In the genomic region with DNA sequence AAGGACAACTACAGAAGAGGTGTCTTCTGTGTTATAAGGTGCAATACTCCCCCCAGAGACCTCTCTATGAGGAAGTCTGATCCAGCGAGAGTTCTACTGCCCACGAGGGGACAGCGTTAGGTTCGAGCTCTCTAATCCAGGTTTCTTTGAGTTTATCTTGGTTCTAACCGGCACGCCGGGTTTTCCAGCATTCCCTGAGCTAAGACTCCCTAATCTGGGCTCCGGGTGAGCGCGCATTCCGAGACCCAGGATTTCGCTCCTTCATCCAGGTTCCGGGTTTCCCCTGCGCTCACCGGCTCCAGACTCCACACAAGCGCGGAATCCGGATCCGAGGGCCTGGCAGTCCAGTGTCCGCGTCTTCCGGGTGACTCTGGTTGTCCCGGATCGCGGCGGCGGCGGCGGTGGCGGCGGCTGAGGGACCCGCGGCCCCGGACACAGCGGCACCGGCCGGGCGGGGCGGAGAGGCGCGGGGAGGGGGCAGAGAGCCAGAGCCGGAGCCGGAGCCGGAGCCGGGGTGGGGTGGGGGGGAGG, we compare ENCODE assay signal across 8 cellular contexts. TPM values are rescaled to one million over a fixed set of nuclear protein-coding genes. Genes with fewer than 3 reads are reported as not detected.
DNase-seq lines count a peak whose midpoint lies in the region; ATAC-seq and TF ChIP-seq lines count a peak whose summit lies in the region.

A gene with protein sequence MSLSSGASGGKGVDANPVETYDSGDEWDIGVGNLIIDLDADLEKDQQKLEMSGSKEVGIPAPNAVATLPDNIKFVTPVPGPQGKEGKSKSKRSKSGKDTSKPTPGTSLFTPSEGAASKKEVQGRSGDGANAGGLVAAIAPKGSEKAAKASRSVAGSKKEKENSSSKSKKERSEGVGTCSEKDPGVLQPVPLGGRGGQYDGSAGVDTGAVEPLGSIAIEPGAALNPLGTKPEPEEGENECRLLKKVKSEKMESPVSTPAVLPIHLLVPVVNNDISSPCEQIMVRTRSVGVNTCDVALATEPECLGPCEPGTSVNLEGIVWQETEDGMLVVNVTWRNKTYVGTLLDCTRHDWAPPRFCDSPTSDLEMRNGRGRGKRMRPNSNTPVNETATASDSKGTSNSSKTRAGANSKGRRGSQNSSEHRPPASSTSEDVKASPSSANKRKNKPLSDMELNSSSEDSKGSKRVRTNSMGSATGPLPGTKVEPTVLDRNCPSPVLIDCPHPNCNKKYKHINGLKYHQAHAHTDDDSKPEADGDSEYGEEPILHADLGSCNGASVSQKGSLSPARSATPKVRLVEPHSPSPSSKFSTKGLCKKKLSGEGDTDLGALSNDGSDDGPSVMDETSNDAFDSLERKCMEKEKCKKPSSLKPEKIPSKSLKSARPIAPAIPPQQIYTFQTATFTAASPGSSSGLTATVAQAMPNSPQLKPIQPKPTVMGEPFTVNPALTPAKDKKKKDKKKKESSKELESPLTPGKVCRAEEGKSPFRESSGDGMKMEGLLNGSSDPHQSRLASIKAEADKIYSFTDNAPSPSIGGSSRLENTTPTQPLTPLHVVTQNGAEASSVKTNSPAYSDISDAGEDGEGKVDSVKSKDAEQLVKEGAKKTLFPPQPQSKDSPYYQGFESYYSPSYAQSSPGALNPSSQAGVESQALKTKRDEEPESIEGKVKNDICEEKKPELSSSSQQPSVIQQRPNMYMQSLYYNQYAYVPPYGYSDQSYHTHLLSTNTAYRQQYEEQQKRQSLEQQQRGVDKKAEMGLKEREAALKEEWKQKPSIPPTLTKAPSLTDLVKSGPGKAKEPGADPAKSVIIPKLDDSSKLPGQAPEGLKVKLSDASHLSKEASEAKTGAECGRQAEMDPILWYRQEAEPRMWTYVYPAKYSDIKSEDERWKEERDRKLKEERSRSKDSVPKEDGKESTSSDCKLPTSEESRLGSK (N-terminal part only) (plus strand): TSS at position 373 of the 531 bp plus-strand sequence. CDS start 38,842 bp downstream, outside the sequence.

- peak within 1 kb of the TSS; percentile 91 to 97 for H3K27ac ChIP-seq in breast epithelium

- peak within 1 kb of the TSS; percentile 68 for H3K9ac ChIP-seq in skeletal muscle satellite cell (ENCODE audit: low read depth, low read length)

- intact Hi-C loops in breast epithelium (cut with DNase I; ENCODE audit: low total_unique reads): no loop called here

- H3K9me3 ChIP-seq in breast epithelium (no peaks in the 10 kb centered on the region), iPS-18c (ENCODE audit: control insufficient read depth, insufficient read depth, low read length) (no peaks in the 10 kb centered on the region), skeletal muscle satellite cell (replicated peaks; ENCODE audit: low read length) (no peaks in the 10 kb centered on the region)

- ATAC-seq in HG02970 (IDR thresholded peaks at IDR 0.05; ENCODE audit: low FRiP score, unreplicated experiment) (peak; percentile 71), HG02870 (IDR thresholded peaks at IDR 0.05; ENCODE audit: unreplicated experiment) (no peak)

- peaks cover 3 to 6% of the 10 kb centered on the region in 2 donors for H3K4me1 ChIP-seq in breast epithelium
- peaks cover 28% of the 10 kb centered on the region for H3K4me1 ChIP-seq in skeletal muscle satellite cell (ENCODE audit: control insufficient read depth, insufficient read depth, low read length)

- peak; percentile 46 for TF ChIP-seq POLR2A in breast epithelium (IDR thresholded peaks at IDR 0.05)

- H3K36me3 ChIP-seq in breast epithelium (no peaks in the 10 kb centered on the region), skeletal muscle satellite cell (ENCODE audit: insufficient read depth, low read length) (peaks cover 5% of the 10 kb centered on the region)

- TF ChIP-seq CTCF in GM10266 (IDR thresholded peaks at IDR 0.05; ENCODE audit: control insufficient read depth, insufficient read depth, low read depth, missing control alignments) (peak; percentile 4), WI38 (IDR thresholded peaks at IDR 0.05; ENCODE audit: low read depth, low read length) (no peak), breast epithelium (IDR thresholded peaks at IDR 0.05) (no peak)

- H3K4me2 ChIP-seq in skeletal muscle satellite cell (ENCODE audit: low read length): peak within 1 kb of the TSS; percentile 88

- H3K4me3 ChIP-seq in WI38 (ENCODE audit: low read depth, low read length): peak within 1 kb of the TSS; percentile 67
- H3K4me3 ChIP-seq in breast epithelium: peak within 1 kb of the TSS; percentile 81 to 91 (median 85)
- peak within 1 kb of the TSS; percentile 38 for H3K4me3 ChIP-seq in iPS-18c (ENCODE audit: insufficient read depth, low read depth, low read length)
- H3K4me3 ChIP-seq in skeletal muscle satellite cell (ENCODE audit: low read length): peak within 1 kb of the TSS; percentile 84

- H3K27me3 ChIP-seq in breast epithelium: no peaks in the 10 kb centered on the region
- no peaks in the 10 kb centered on the region for H3K27me3 ChIP-seq in skeletal muscle satellite cell (ENCODE audit: control insufficient read depth, insufficient read depth, low read length)

- DNase-seq in GM10266 (ENCODE audit: extremely low spot score) (peak; percentile 88), NCI-H2171 treated with DMSO at 0.1 percent for 48 hours (lab: John Stamatoyannopoulos, UW) (peak; percentile 93), breast epithelium (ENCODE audit: low spot score in 2 of 2) (peak; percentile 88 to 90)

RNA-seq across cellular contexts. Expression of the gene that starts here (rescaled TPM):
- 10 to 100 TPM; 22.9 to 32.1 (median 29.2) TPM for total RNA-seq in breast epithelium
- total RNA-seq in skeletal muscle satellite cell (2012; rRNA removed): 14.4 and 15.0 TPM in 2 replicates
